14 cellular contexts compared by ENCODE assay signal in genomic region chr16:81694494-81695285, GRCh38.
DNase-seq lines count a peak whose midpoint lies in the region; ATAC-seq and TF ChIP-seq lines count a peak whose summit lies in the region.
"Had no signal": no experiment of that assay in that cellular context is flagged by ENCODE, and none has a peak within 500 bp of the region (broad histone marks: within the 10 kb centered on the region; RNA-seq: fewer than 3 reads in every experiment).

No MANE protein-coding gene starts in this region.

- H3K27ac Mint-ChIP-seq in effector memory CD8-positive, alpha-beta T cell, result peak overlapping the region; percentile 33 to 54
- peak overlapping the region; percentile 91 to 97 (median 96) for H3K27ac Mint-ChIP-seq in nephron
- H3K27ac Mint-ChIP-seq in type B pancreatic cell, result peak overlapping the region; percentile 52
- H3K27ac Mint-ChIP-seq: B cell had no signal

- no peak overlapping the region for H3K4me3 Mint-ChIP-seq in effector memory CD8-positive, alpha-beta T cell
- H3K4me3 Mint-ChIP-seq in nephron, result peak overlapping the region in 2 of 3 experiments; percentile 15 to 17
- H3K4me3 Mint-ChIP-seq in type B pancreatic cell, result no peak overlapping the region
- H3K4me3 Mint-ChIP-seq: activated naive CD8-positive, alpha-beta T cell treated with anti-CD3 and anti-CD28 coated beads, Interleukin-2, amount 10 ng/mL, durations not matched to agents 7 days and 5 days; B cell had no signal

- DNase-seq in Right ventricle myocardium superior (peak; percentile 28), Right ventricle myocardium inferior (ENCODE audit: missing footprints) (no peak), type B pancreatic cell (ENCODE audit: extremely low spot score, unreplicated experiment) (no peak), NCI-H1694 treated with DMSO at 0.1 percent for 48 hours (lab: John Stamatoyannopoulos, UW) (no peak), NCI-H1930 (lab: John Stamatoyannopoulos, UW) (no peak)
- DNase-seq in effector memory CD8-positive, alpha-beta T cell, result no peak
- no peak for DNase-seq in NK-92 treated with Interleukin-12 subunit alpha and Interleukin-12 subunit beta, amount 100 ng/mL, for 24 hours (lab: John Stamatoyannopoulos, UW)
- DNase-seq: activated naive CD8-positive, alpha-beta T cell treated with anti-CD3 and anti-CD28 coated beads, Interleukin-2, amount 10 ng/mL, durations not matched to agents 7 days and 5 days; islet precursor cell; NCI-H2029; RPMI8226 had no signal

- ATAC-seq in Right ventricle myocardium superior (ENCODE audit: poor library complexity), result no peak
- ATAC-seq in Right ventricle myocardium inferior, result no peak
- ATAC-seq in effector memory CD8-positive, alpha-beta T cell (replicated peaks), result no peak
- ATAC-seq: activated CD4-positive, CD25-positive, alpha-beta regulatory T cell treated with anti-CD3 and anti-CD28 coated beads, Interleukin-2, amount 50 U/mL, for 24 hours had no signal

- no peaks in the 10 kb centered on the region for H3K9me3 Mint-ChIP-seq in effector memory CD8-positive, alpha-beta T cell
- H3K9me3 Mint-ChIP-seq in nephron (no peaks in the 10 kb centered on the region), type B pancreatic cell (no peaks in the 10 kb centered on the region)
- H3K9me3 Mint-ChIP-seq: activated naive CD8-positive, alpha-beta T cell treated with anti-CD3 and anti-CD28 coated beads, Interleukin-2, amount 10 ng/mL, durations not matched to agents 7 days and 5 days had no signal

- H3K4me1 Mint-ChIP-seq in effector memory CD8-positive, alpha-beta T cell (ENCODE audit: low read depth in 2 of 2), result peaks cover 0 to under 1% of the 10 kb centered on the region in 2 donors
- H3K4me1 Mint-ChIP-seq in nephron (peaks cover 41% of the 10 kb centered on the region), type B pancreatic cell (ENCODE audit: unreplicated experiment) (peaks cover 11% of the 10 kb centered on the region)
- H3K4me1 Mint-ChIP-seq: activated naive CD8-positive, alpha-beta T cell treated with anti-CD3 and anti-CD28 coated beads, Interleukin-2, amount 10 ng/mL, durations not matched to agents 7 days and 5 days; B cell had no signal

- intact Hi-C loops in Right ventricle myocardium superior (cut with DNase I) (loop anchor here (5.0 kb wide), 1 partner anchor 57 kb away; no protein-coding TSS in a partner anchor), Right ventricle myocardium inferior (cut with DNase I) (loop anchor here (2.0 to 5.0 kb wide), 2 partner anchors 72 to 292 kb away; no protein-coding TSS in a partner anchor)

- no peaks in the 10 kb centered on the region for H3K27me3 Mint-ChIP-seq in effector memory CD8-positive, alpha-beta T cell
- H3K27me3 Mint-ChIP-seq in nephron (ENCODE audit: low read depth) (no peaks in the 10 kb centered on the region), type B pancreatic cell (no peaks in the 10 kb centered on the region)
- H3K27me3 Mint-ChIP-seq: activated naive CD8-positive, alpha-beta T cell treated with anti-CD3 and anti-CD28 coated beads, Interleukin-2, amount 10 ng/mL, durations not matched to agents 7 days and 5 days; B cell had no signal

- no peak for TF ChIP-seq CTCF in nephron (IDR thresholded peaks at IDR 0.05; ENCODE audit: unreplicated experiment in 3 of 3)
- TF ChIP-seq CTCF in type B pancreatic cell (conservative IDR thresholded peaks at IDR 0.05), result no peak

- peaks cover 29% of the 10 kb centered on the region for H3K36me3 Mint-ChIP-seq in effector memory CD8-positive, alpha-beta T cell (ENCODE audit: insufficient read depth)
- H3K36me3 Mint-ChIP-seq in nephron (ENCODE audit: low read depth), result peaks cover 40% of the 10 kb centered on the region
- H3K36me3 Mint-ChIP-seq in type B pancreatic cell, result peaks cover 21% of the 10 kb centered on the region

Comparison
In these comparisons a context has a peak if more than half of its experiments do, and no peak if none do; other contexts are left out.
1. H3K27ac Mint-ChIP-seq: peak in every context shown above with its lines; median percentile 96 in nephron; 52 in type B pancreatic cell; 44 in effector memory CD8-positive, alpha-beta T cell.
2. H3K4me3 Mint-ChIP-seq: peak in nephron (2 of 3); none in effector memory CD8-positive, alpha-beta T cell (0 of 2) and type B pancreatic cell (single experiment).